19 cellular contexts compared by ENCODE assay signal in genomic region chr18:57080479-57080878, GRCh38.
"Had no signal": no experiment of that assay in that cellular context is flagged by ENCODE, and none has a peak within 500 bp of the region (broad histone marks: within the 10 kb centered on the region; RNA-seq: fewer than 3 reads in every experiment).

No MANE protein-coding gene starts in this region.

- DNase-seq: KBM-7, NCI-H1092, NCI-H1105 treated with DMSO at 0.1 percent for 48 hours, NCI-H1417 treated with DMSO at 0.1 percent for 48 hours, NCI-H146, NCI-H1694 treated with DMSO at 0.1 percent for 48 hours, NCI-H1930, NCI-H2081, NCI-H2171, NCI-H226, NCI-H510A, NCI-H524 treated with DMSO at 0.1 percent for 48 hours, NCI-H69, NCI-H774, PC-3, SHP77 had no signal

- H3K27ac ChIP-seq: RWPE1 had no signal

- ATAC-seq: Panc1, PC-3, SK-N-SH treated with all-trans-retinoic acid at 6 μM for 48 hours had no signal
